Comparison of ENCODE assay signal across 30 cellular contexts in genomic region chr11:112728288-112728687, GRCh38.
"Had no signal": no experiment of that assay in that cellular context is flagged by ENCODE, and none has a peak within 500 bp of the region (broad histone marks: within the 10 kb centered on the region; RNA-seq: fewer than 3 reads in every experiment).

No MANE protein-coding gene starts in this region.

- ATAC-seq: activated CD4-positive, alpha-beta T cell treated with anti-CD3 and anti-CD28 coated beads for 36 hours; activated CD8-positive, alpha-beta T cell treated with anti-CD3 and anti-CD28 coated beads, Interleukin-2, amount 10 ng/mL, durations not matched to agents 7 days and 5 days; activated T-cell treated with anti-CD3 and anti-CD28 coated beads, Interleukin-2, amount 50 U/mL, for 4 hours; activated T-helper 17 cell treated with anti-CD3 and anti-CD28 coated beads, Interleukin-2, amount 50 U/mL, for 72 hours; esophagus mucosa; foreskin keratinocyte; gastrocnemius medialis; T-helper 17 cell had no signal

- H3K4me1 Mint-ChIP-seq: activated CD4-positive, alpha-beta T cell treated with anti-CD3 and anti-CD28 coated beads for 36 hours; activated CD4-positive, alpha-beta T cell treated with anti-CD3 and anti-CD28 coated beads, Interleukin-2, amount 10 ng/mL, durations not matched to agents 24 days and 14 days; activated T-helper 17 cell treated with anti-CD3 and anti-CD28 coated beads, Interleukin-2, amount 50 U/mL, for 72 hours; central memory CD8-positive, alpha-beta T cell; T-helper 17 cell had no signal

- H3K36me3 ChIP-seq: brain microvascular endothelial cell, gastrocnemius medialis had no signal

- H3K4me1 ChIP-seq: foreskin keratinocyte, gastrocnemius medialis had no signal

- H3K4me3 Mint-ChIP-seq: activated CD4-positive, alpha-beta memory T cell treated with anti-CD3 and anti-CD28 coated beads for 36 hours; activated CD4-positive, alpha-beta T cell treated with anti-CD3 and anti-CD28 coated beads for 36 hours; activated CD4-positive, alpha-beta T cell treated with anti-CD3 and anti-CD28 coated beads, Interleukin-2, amount 10 ng/mL, durations not matched to agents 24 days and 14 days; activated CD8-positive, alpha-beta T cell treated with anti-CD3 and anti-CD28 coated beads, Interleukin-2, amount 10 ng/mL, durations not matched to agents 7 days and 5 days; activated naive CD8-positive, alpha-beta T cell; activated T-cell treated with anti-CD3 and anti-CD28 coated beads, Interleukin-2, amount 50 U/mL, for 4 hours; activated T-helper 17 cell treated with anti-CD3 and anti-CD28 coated beads, Interleukin-2, amount 50 U/mL, for 72 hours; central memory CD8-positive, alpha-beta T cell; dendritic cell treated with granulocyte-macrophage colony-stimulating factor and Interleukin-4, amounts not matched to agents 40 ng/mL and 50 ng/mL, for 4 days; endodermal cell; T-helper 17 cell; T-helper 2 cell treated with Interferon-gamma antibody and Interleukin-4, amounts not matched to agents 5 μg/mL and 100 μg/mL, for 36 hours had no signal

- H3K9me3 ChIP-seq: gastrocnemius medialis had no signal

- H3K4me3 ChIP-seq: coronary artery, dorsolateral prefrontal cortex, gastrocnemius medialis had no signal

- H3K27me3 Mint-ChIP-seq: activated CD4-positive, alpha-beta T cell treated with anti-CD3 and anti-CD28 coated beads, Interleukin-2, amount 10 ng/mL, durations not matched to agents 24 days and 14 days; central memory CD8-positive, alpha-beta T cell had no signal

- DNase-seq: activated CD4-positive, alpha-beta memory T cell treated with anti-CD3 and anti-CD28 coated beads for 36 hours; activated CD4-positive, alpha-beta T cell treated with anti-CD3 and anti-CD28 coated beads for 36 hours; activated CD4-positive, alpha-beta T cell treated with anti-CD3 and anti-CD28 coated beads, Interleukin-2, amount 10 ng/mL, durations not matched to agents 24 days and 14 days; activated CD4-positive, CD25-positive, alpha-beta regulatory T cell; activated CD4-positive, CD25-positive, alpha-beta regulatory T cell treated with anti-CD3 and anti-CD28 coated beads, Interleukin-2, amount 50 U/mL, for 72 hours; activated CD8-positive, alpha-beta T cell treated with anti-CD3 and anti-CD28 coated beads, Interleukin-2, amount 10 ng/mL, durations not matched to agents 7 days and 5 days; activated effector memory CD4-positive, alpha-beta T cell treated with Interleukin-2 at 50 U/mL for 16 hours; activated gamma-delta T cell treated with Interleukin-2 at 50 U/mL for 16 hours; activated naive CD4-positive, alpha-beta T cell treated with anti-CD3 and anti-CD28 coated beads, Interleukin-2, amount 50 U/mL, for 16 hours; activated naive CD4-positive, alpha-beta T cell treated with Interleukin-2 at 50 U/mL for 16 hours; activated T-cell treated with anti-CD3 and anti-CD28 coated beads, Interleukin-2, amount 50 U/mL, for 4 hours; amniotic stem cell; anterior cingulate cortex; brain microvascular endothelial cell; dorsolateral prefrontal cortex; effector memory CD4-positive, alpha-beta T cell; endodermal cell; foreskin keratinocyte; gastrocnemius medialis; glutamatergic neuron; T-helper 1 cell; T-helper 17 cell; T1000 had no signal

- H3K27me3 ChIP-seq: brain microvascular endothelial cell, dorsolateral prefrontal cortex, gastrocnemius medialis had no signal

- H3K27ac ChIP-seq: brain microvascular endothelial cell, coronary artery, dorsolateral prefrontal cortex, foreskin keratinocyte, gastrocnemius medialis had no signal

- H3K36me3 Mint-ChIP-seq: activated CD4-positive, alpha-beta memory T cell treated with anti-CD3 and anti-CD28 coated beads for 36 hours; activated naive CD8-positive, alpha-beta T cell had no signal

- H3K27ac Mint-ChIP-seq: activated CD4-positive, alpha-beta memory T cell treated with anti-CD3 and anti-CD28 coated beads for 36 hours; activated CD4-positive, alpha-beta T cell treated with anti-CD3 and anti-CD28 coated beads for 36 hours; activated CD4-positive, alpha-beta T cell treated with anti-CD3 and anti-CD28 coated beads, Interleukin-2, amount 10 ng/mL, durations not matched to agents 24 days and 14 days; activated CD8-positive, alpha-beta T cell treated with anti-CD3 and anti-CD28 coated beads, Interleukin-2, amount 10 ng/mL, durations not matched to agents 7 days and 5 days; activated naive CD8-positive, alpha-beta T cell; activated T-helper 17 cell treated with anti-CD3 and anti-CD28 coated beads, Interleukin-2, amount 50 U/mL, for 72 hours; dendritic cell treated with granulocyte-macrophage colony-stimulating factor and Interleukin-4, amounts not matched to agents 40 ng/mL and 50 ng/mL, for 4 days; endodermal cell; T-helper 17 cell; T-helper 2 cell treated with Interferon-gamma antibody and Interleukin-4, amounts not matched to agents 5 μg/mL and 100 μg/mL, for 36 hours had no signal

- H3K9me3 Mint-ChIP-seq: activated CD4-positive, alpha-beta memory T cell treated with anti-CD3 and anti-CD28 coated beads for 36 hours; activated CD4-positive, alpha-beta T cell treated with anti-CD3 and anti-CD28 coated beads, Interleukin-2, amount 10 ng/mL, durations not matched to agents 24 days and 14 days; activated T-helper 17 cell treated with anti-CD3 and anti-CD28 coated beads, Interleukin-2, amount 50 U/mL, for 72 hours; central memory CD8-positive, alpha-beta T cell; dendritic cell treated with granulocyte-macrophage colony-stimulating factor and Interleukin-4, amounts not matched to agents 40 ng/mL and 50 ng/mL, for 4 days; endodermal cell; T-helper 2 cell treated with Interferon-gamma antibody and Interleukin-4, amounts not matched to agents 5 μg/mL and 100 μg/mL, for 36 hours had no signal
